ENCODE assay signal across 30 cellular contexts in the genomic region with DNA sequence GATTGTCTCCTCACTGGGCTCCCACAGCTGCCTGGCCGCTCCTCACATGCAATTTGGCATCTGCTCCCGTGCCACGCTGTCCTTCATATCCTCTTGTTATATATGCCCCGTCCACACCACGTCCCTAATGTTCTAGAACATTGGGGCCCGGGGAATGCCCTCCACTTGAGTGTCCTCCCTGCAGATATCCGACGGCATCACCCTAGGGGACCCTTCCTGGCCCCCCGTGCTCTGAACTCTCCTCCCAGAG.
"Had no signal": no experiment of that assay in that cellular context is flagged by ENCODE, and none has a peak within 500 bp of the region (broad histone marks: within the 10 kb centered on the region; RNA-seq: fewer than 3 reads in every experiment).

No MANE protein-coding gene starts in this region.

- H3K4me3 Mint-ChIP-seq: activated CD4-positive, alpha-beta T cell treated with anti-CD3 and anti-CD28 coated beads, Interleukin-2, amount 10 ng/mL, durations not matched to agents 24 days and 14 days; activated CD8-positive, alpha-beta T cell treated with anti-CD3 and anti-CD28 coated beads for 36 hours; activated naive CD8-positive, alpha-beta T cell; activated naive CD8-positive, alpha-beta T cell treated with anti-CD3 and anti-CD28 coated beads, Interleukin-2, amount 50 U/mL, for 24 hours; activated T-cell treated with anti-CD3 and anti-CD28 coated beads, Interleukin-2, amount 50 U/mL, for 24 hours; brain; T-helper 1 cell treated with Interleukin-12 subunit alpha and Interleukin-12 subunit beta and Interleukin-4 antibody, amounts not matched to agents 30 μg/mL and 1 μg/mL, for 36 hours; T-helper 2 cell treated with Interferon-gamma antibody and Interleukin-4, amounts not matched to agents 5 μg/mL and 100 μg/mL, for 36 hours had no signal

- H3K9me3 ChIP-seq: MG63 had no signal

- DNase-seq: activated CD4-positive, alpha-beta T cell treated with anti-CD3 and anti-CD28 coated beads, Interleukin-2, amount 10 ng/mL, durations not matched to agents 24 days and 14 days; activated CD4-positive, alpha-beta T cell treated with anti-CD3 and anti-CD28 coated beads, Interleukin-2, amount 50 U/mL, for 4 hours; activated CD8-positive, alpha-beta T cell treated with anti-CD3 and anti-CD28 coated beads for 36 hours; activated gamma-delta T cell; activated naive CD4-positive, alpha-beta T cell treated with Interleukin-2 at 50 U/mL for 16 hours; activated naive CD8-positive, alpha-beta T cell treated with anti-CD3 and anti-CD28 coated beads, Interleukin-2, amount 50 U/mL, for 24 hours; activated T-cell treated with anti-CD3 and anti-CD28 coated beads, Interleukin-2, amount 50 U/mL, for 24 hours; anterior cingulate cortex; cerebellar nuclear complex; Kasumi-1; MG63; NCI-H1048; NCI-H1105 treated with DMSO at 0.1 percent for 48 hours; NCI-H1436 treated with DMSO at 0.1 percent for 48 hours; NCI-H1694 treated with DMSO at 0.1 percent for 48 hours; NCI-H2029; NCI-H345; NCI-H524 treated with DMSO at 0.1 percent for 48 hours; NK-92 treated with Interleukin-12 subunit alpha and Interleukin-12 subunit beta, amount 100 ng/mL, for 24 hours; PC-9; Right ventricle myocardium superior had no signal

- H3K27ac Mint-ChIP-seq: activated CD4-positive, alpha-beta T cell treated with anti-CD3 and anti-CD28 coated beads, Interleukin-2, amount 10 ng/mL, durations not matched to agents 24 days and 14 days; activated CD8-positive, alpha-beta T cell treated with anti-CD3 and anti-CD28 coated beads for 36 hours; activated naive CD8-positive, alpha-beta T cell; activated naive CD8-positive, alpha-beta T cell treated with anti-CD3 and anti-CD28 coated beads, Interleukin-2, amount 50 U/mL, for 24 hours; activated T-cell treated with anti-CD3 and anti-CD28 coated beads, Interleukin-2, amount 50 U/mL, for 24 hours; activated T-helper 2 cell treated with anti-CD3 and anti-CD28 coated beads, Interferon-gamma antibody, Interleukin-2, Interleukin-4, amounts not matched to agents 10 μg/mL and 5 μg/mL and 100 μg/mL, durations not matched to agents 14 hours and 24 hours and 36 hours; T-helper 1 cell treated with Interleukin-12 subunit alpha and Interleukin-12 subunit beta and Interleukin-4 antibody, amounts not matched to agents 30 μg/mL and 1 μg/mL, for 36 hours; T-helper 2 cell treated with Interferon-gamma antibody and Interleukin-4, amounts not matched to agents 5 μg/mL and 100 μg/mL, for 36 hours had no signal

- H3K36me3 Mint-ChIP-seq: activated naive CD8-positive, alpha-beta T cell had no signal

- ATAC-seq: activated CD8-positive, alpha-beta T cell treated with anti-CD3 and anti-CD28 coated beads for 36 hours; activated naive CD8-positive, alpha-beta T cell treated with anti-CD3 and anti-CD28 coated beads, Interleukin-2, amount 50 U/mL, for 24 hours had no signal

- H2AFZ ChIP-seq: PC-9 had no signal

- H3K4me1 Mint-ChIP-seq: activated CD4-positive, alpha-beta T cell treated with anti-CD3 and anti-CD28 coated beads, Interleukin-2, amount 10 ng/mL, durations not matched to agents 24 days and 14 days; activated naive CD8-positive, alpha-beta T cell treated with anti-CD3 and anti-CD28 coated beads, Interleukin-2, amount 50 U/mL, for 24 hours; brain had no signal

- H3K27me3 ChIP-seq: MG63 had no signal

- H3K4me3 ChIP-seq: MG63, PC-9 had no signal

- H3K27ac ChIP-seq: PC-9, RWPE1 had no signal

- H3K9me3 Mint-ChIP-seq: activated CD4-positive, alpha-beta T cell treated with anti-CD3 and anti-CD28 coated beads, Interleukin-2, amount 10 ng/mL, durations not matched to agents 24 days and 14 days; activated CD8-positive, alpha-beta T cell treated with anti-CD3 and anti-CD28 coated beads for 36 hours; activated naive CD8-positive, alpha-beta T cell treated with anti-CD3 and anti-CD28 coated beads, Interleukin-2, amount 50 U/mL, for 24 hours; activated T-cell treated with anti-CD3 and anti-CD28 coated beads, Interleukin-2, amount 50 U/mL, for 24 hours; activated T-helper 2 cell treated with anti-CD3 and anti-CD28 coated beads, Interferon-gamma antibody, Interleukin-2, Interleukin-4, amounts not matched to agents 10 μg/mL and 5 μg/mL and 100 μg/mL, durations not matched to agents 14 hours and 24 hours and 36 hours; brain; T-helper 1 cell treated with Interleukin-12 subunit alpha and Interleukin-12 subunit beta and Interleukin-4 antibody, amounts not matched to agents 30 μg/mL and 1 μg/mL, for 36 hours; T-helper 2 cell treated with Interferon-gamma antibody and Interleukin-4, amounts not matched to agents 5 μg/mL and 100 μg/mL, for 36 hours had no signal

- FAIRE-seq: bronchial epithelial cell, RCC 7860, TTC549 had no signal

- H3K4me2 ChIP-seq: PC-9 had no signal
